In genomic region chr15:75451202-75451673, GRCh38 we compare ENCODE assay signal across 8 cellular contexts. TPM values are rescaled to one million over a fixed set of nuclear protein-coding genes. Genes with fewer than 3 reads are reported as not detected.
DNase-seq lines count a peak whose midpoint lies in the region; ATAC-seq and TF ChIP-seq lines count a peak whose summit lies in the region.

No MANE protein-coding gene starts in this region.

- H3K4me3 ChIP-seq in HFF-Myc (replicated peaks; ENCODE audit: low read depth, low read length) (peak overlapping the region; percentile 81), iPS-18a (ENCODE audit: low read length) (peak overlapping the region; percentile 76)

- no peaks in the 10 kb centered on the region for H3K9me3 ChIP-seq in iPS-18a (ENCODE audit: control insufficient read depth, low read depth, low read length)

- no peaks in the 10 kb centered on the region for H3K9me3 Mint-ChIP-seq in activated T-helper 2 cell treated with anti-CD3 and anti-CD28 coated beads, Interferon-gamma antibody, Interleukin-2, Interleukin-4, amounts not matched to agents 10 μg/mL and 5 μg/mL and 100 μg/mL, durations not matched to agents 14 hours and 24 hours and 36 hours
- H3K9me3 Mint-ChIP-seq in stimulated activated naive B cell treated with anti-CD40 and anti-IgM and Interleukin-4, amounts not matched to agents 10 μg/mL and 1 μg/mL and 100 μg/mL, for 72 hours = no peaks in the 10 kb centered on the region

- no peak for ATAC-seq in stimulated activated naive B cell treated with anti-CD40 and anti-IgM and Interleukin-4, amounts not matched to agents 10 μg/mL and 1 μg/mL and 100 μg/mL, for 72 hours (replicated peaks)
- ATAC-seq in HG03439 (IDR thresholded peaks at IDR 0.05; ENCODE audit: unreplicated experiment) = no peak

- H3K36me3 Mint-ChIP-seq in activated T-helper 2 cell treated with anti-CD3 and anti-CD28 coated beads, Interferon-gamma antibody, Interleukin-2, Interleukin-4, amounts not matched to agents 10 μg/mL and 5 μg/mL and 100 μg/mL, durations not matched to agents 14 hours and 24 hours and 36 hours (ENCODE audit: low read depth) = peaks cover 11% of the 10 kb centered on the region
- peaks cover 17 to 23% of the 10 kb centered on the region in 2 donors for H3K36me3 Mint-ChIP-seq in stimulated activated naive B cell treated with anti-CD40 and anti-IgM and Interleukin-4, amounts not matched to agents 10 μg/mL and 1 μg/mL and 100 μg/mL, for 72 hours

- no peaks in the 10 kb centered on the region for H3K27me3 Mint-ChIP-seq in activated T-helper 2 cell treated with anti-CD3 and anti-CD28 coated beads, Interferon-gamma antibody, Interleukin-2, Interleukin-4, amounts not matched to agents 10 μg/mL and 5 μg/mL and 100 μg/mL, durations not matched to agents 14 hours and 24 hours and 36 hours (ENCODE audit: low read depth)
- no peaks in the 10 kb centered on the region for H3K27me3 Mint-ChIP-seq in stimulated activated naive B cell treated with anti-CD40 and anti-IgM and Interleukin-4, amounts not matched to agents 10 μg/mL and 1 μg/mL and 100 μg/mL, for 72 hours

- peaks cover 3% of the 10 kb centered on the region for H3K36me3 ChIP-seq in iPS-18a (ENCODE audit: control insufficient read depth, low read depth, low read length)

- H3K27ac ChIP-seq in iPS-18a (ENCODE audit: low read length) = no peak overlapping the region

- peak overlapping the region; percentile 100 for H3K27ac Mint-ChIP-seq in activated T-helper 2 cell treated with anti-CD3 and anti-CD28 coated beads, Interferon-gamma antibody, Interleukin-2, Interleukin-4, amounts not matched to agents 10 μg/mL and 5 μg/mL and 100 μg/mL, durations not matched to agents 14 hours and 24 hours and 36 hours
- peak overlapping the region; percentile 100 for H3K27ac Mint-ChIP-seq in stimulated activated naive B cell treated with anti-CD40 and anti-IgM and Interleukin-4, amounts not matched to agents 10 μg/mL and 1 μg/mL and 100 μg/mL, for 72 hours

- no peaks in the 10 kb centered on the region for H3K27me3 ChIP-seq in iPS-18a (ENCODE audit: control insufficient read depth, insufficient read depth, low read length)

- DNase-seq in HFF-Myc (ENCODE audit: extremely low read depth, low read depth) = no peak
- no peak for DNase-seq in activated T-helper 2 cell treated with anti-CD3 and anti-CD28 coated beads, Interferon-gamma antibody, Interleukin-2, Interleukin-4, amounts not matched to agents 10 μg/mL and 5 μg/mL and 100 μg/mL, durations not matched to agents 14 hours and 24 hours and 36 hours (ENCODE audit: low spot score)
- no peak for DNase-seq in stimulated activated naive B cell treated with anti-CD40 and anti-IgM and Interleukin-4, amounts not matched to agents 10 μg/mL and 1 μg/mL and 100 μg/mL, for 72 hours
- no peak for DNase-seq in globus pallidus (ENCODE audit: low spot score)
- no peak for DNase-seq in NCI-H2081 (lab: John Stamatoyannopoulos, UW)
- no peak for DNase-seq in NK-92 (lab: John Stamatoyannopoulos, UW; ENCODE audit: unreplicated experiment)

- peak overlapping the region; percentile 68 for H3K9ac ChIP-seq in iPS-18a (ENCODE audit: low read length)

- H3K4me1 ChIP-seq in iPS-18a (ENCODE audit: control insufficient read depth, low read depth, low read length) = peaks cover 1% of the 10 kb centered on the region

- H3K4me1 Mint-ChIP-seq in activated T-helper 2 cell treated with anti-CD3 and anti-CD28 coated beads, Interferon-gamma antibody, Interleukin-2, Interleukin-4, amounts not matched to agents 10 μg/mL and 5 μg/mL and 100 μg/mL, durations not matched to agents 14 hours and 24 hours and 36 hours (ENCODE audit: low read depth) = peaks cover 37% of the 10 kb centered on the region
- H3K4me1 Mint-ChIP-seq in stimulated activated naive B cell treated with anti-CD40 and anti-IgM and Interleukin-4, amounts not matched to agents 10 μg/mL and 1 μg/mL and 100 μg/mL, for 72 hours = peaks cover 21 to 63% of the 10 kb centered on the region in 2 donors

- intact Hi-C loops in activated T-helper 2 cell treated with anti-CD3 and anti-CD28 coated beads, Interferon-gamma antibody, Interleukin-2, Interleukin-4, amounts not matched to agents 10 μg/mL and 5 μg/mL and 100 μg/mL, durations not matched to agents 14 hours and 24 hours and 36 hours (cut with micrococcal nuclease) = loop anchor here (1.0 to 10.0 kb wide), 9 partner anchors 34 to 986 kb away; partner anchors contain the start of genes ARID3B, IMP3, PPCDC and PTPN9

- H3K4me3 Mint-ChIP-seq in activated T-helper 2 cell treated with anti-CD3 and anti-CD28 coated beads, Interferon-gamma antibody, Interleukin-2, Interleukin-4, amounts not matched to agents 10 μg/mL and 5 μg/mL and 100 μg/mL, durations not matched to agents 14 hours and 24 hours and 36 hours (ENCODE audit: low read depth) = peak overlapping the region; percentile 97
- peak overlapping the region; percentile 97 to 98 for H3K4me3 Mint-ChIP-seq in stimulated activated naive B cell treated with anti-CD40 and anti-IgM and Interleukin-4, amounts not matched to agents 10 μg/mL and 1 μg/mL and 100 μg/mL, for 72 hours

- no peak for TF ChIP-seq CTCF in HFF-Myc (IDR thresholded peaks at IDR 0.05; ENCODE audit: low read depth, low read length, missing control alignments)

RNA-seq across cellular contexts. Expression of gene SIN3A, which starts 0.3 kb away (rescaled TPM):
- 88.4 and 94.6 TPM in 2 replicates for total RNA-seq in activated T-helper 2 cell treated with anti-CD3 and anti-CD28 coated beads, Interferon-gamma antibody, Interleukin-2, Interleukin-4, amounts not matched to agents 10 μg/mL and 5 μg/mL and 100 μg/mL, durations not matched to agents 14 hours and 24 hours and 36 hours
